Comparison of ENCODE assay signal across 11 cellular contexts in genomic region chr19:1858412-1859081, GRCh38. TPM values are rescaled to one million over a fixed set of nuclear protein-coding genes. Genes with fewer than 3 reads are reported as not detected.
DNase-seq lines count a peak whose midpoint lies in the region; ATAC-seq and TF ChIP-seq lines count a peak whose summit lies in the region.
"Had no signal": no experiment of that assay in that cellular context is flagged by ENCODE, and none has a peak within 500 bp of the region (broad histone marks: within the 10 kb centered on the region; RNA-seq: fewer than 3 reads in every experiment).

No MANE protein-coding gene starts in this region.

- ATAC-seq in CD4-positive, CD25-positive, alpha-beta regulatory T cell (ENCODE audit: low read depth in 2 of 2), result no peak
- ATAC-seq in GM18858 (IDR thresholded peaks at IDR 0.05; ENCODE audit: unreplicated experiment) (no peak), GM18870 (IDR thresholded peaks at IDR 0.05; ENCODE audit: unreplicated experiment) (no peak), HG02840 (IDR thresholded peaks at IDR 0.05; ENCODE audit: low FRiP score, unreplicated experiment) (no peak), GM18907 (IDR thresholded peaks at IDR 0.05; ENCODE audit: unreplicated experiment) (no peak)

- peak overlapping the region; percentile 59 to 88 (median 69) for H3K4me3 Mint-ChIP-seq in CD4-positive, CD25-positive, alpha-beta regulatory T cell
- peak overlapping the region; percentile 21 to 55 (median 31) for H3K4me3 Mint-ChIP-seq in nephron

- peaks cover under 1% of the 10 kb centered on the region for H3K36me3 Mint-ChIP-seq in CD4-positive, CD25-positive, alpha-beta regulatory T cell
- H3K36me3 Mint-ChIP-seq in nephron (ENCODE audit: low read depth), result no peaks in the 10 kb centered on the region

- H3K27me3 ChIP-seq in CD4-positive, CD25-positive, alpha-beta regulatory T cell (ENCODE audit: control insufficient read depth, insufficient read depth, low read length), result no peaks in the 10 kb centered on the region
- H3K27me3 ChIP-seq in Karpas-422 (ENCODE audit: low read length), result no peaks in the 10 kb centered on the region
- H3K27me3 ChIP-seq in breast epithelium, result no peaks in the 10 kb centered on the region

- no peak for DNase-seq in CD4-positive, CD25-positive, alpha-beta regulatory T cell
- peak; percentile 58 for DNase-seq in Karpas-422
- no peak for DNase-seq in breast epithelium (ENCODE audit: low spot score in 2 of 2)
- DNase-seq: NCI-H1092 treated with DMSO at 0.1 percent for 48 hours; Right ventricle myocardium superior; stimulated activated CD4-positive, alpha-beta T cell treated with anti-CD3 and anti-CD28 coated beads, Interleukin-15, amount 100 ng/mL, for 24 hours had no signal

- peaks cover 64% of the 10 kb centered on the region for H4K20me1 ChIP-seq in Karpas-422 (ENCODE audit: insufficient read depth, low read depth, low read length)

- no peak for TF ChIP-seq CTCF in breast epithelium (IDR thresholded peaks at IDR 0.05)
- TF ChIP-seq CTCF in nephron (IDR thresholded peaks at IDR 0.05; ENCODE audit: unreplicated experiment in 3 of 3), result no peak

- peak overlapping the region; percentile 38 to 73 (median 43) for H3K27ac Mint-ChIP-seq in CD4-positive, CD25-positive, alpha-beta regulatory T cell
- H3K27ac Mint-ChIP-seq in nephron, result peak overlapping the region in 1 of 3 experiments; percentile 25

- peaks cover 89% of the 10 kb centered on the region for H3K79me2 ChIP-seq in Karpas-422 (ENCODE audit: low read length)

- peak overlapping the region; percentile 81 for H3K27ac ChIP-seq in CD4-positive, CD25-positive, alpha-beta regulatory T cell (ENCODE audit: insufficient read depth, low read length, poor library complexity, severe bottlenecking)
- H3K27ac ChIP-seq in Karpas-422 (ENCODE audit: low read length), result peak overlapping the region; percentile 96
- H3K27ac ChIP-seq in breast epithelium, result peak overlapping the region; percentile 93 to 95

- H3K9me3 ChIP-seq in CD4-positive, CD25-positive, alpha-beta regulatory T cell (ENCODE audit: control insufficient read depth in 2 of 2, low read length in 2 of 2), result no peaks in the 10 kb centered on the region
- H3K9me3 ChIP-seq in Karpas-422 (ENCODE audit: low read length), result no peaks in the 10 kb centered on the region
- H3K9me3 ChIP-seq in breast epithelium, result no peaks in the 10 kb centered on the region

- no peak overlapping the region for H3K4me3 ChIP-seq in CD4-positive, CD25-positive, alpha-beta regulatory T cell (ENCODE audit: low read depth, low read length)
- H3K4me3 ChIP-seq in Karpas-422 (ENCODE audit: low read length), result peak overlapping the region; percentile 93; the same call in 1 of the 2 replicates
- no peak overlapping the region for H3K4me3 ChIP-seq in breast epithelium

- H3K4me2 ChIP-seq in Karpas-422 (ENCODE audit: low read depth, low read length, poor library complexity, severe bottlenecking), result peak overlapping the region; percentile 90

- no peaks in the 10 kb centered on the region for H3K9me2 ChIP-seq in Karpas-422 (replicated peaks; ENCODE audit: insufficient read depth, low read length)

- TF ChIP-seq POLR2A in breast epithelium (IDR thresholded peaks at IDR 0.05), result no peak

- H3K36me3 ChIP-seq in CD4-positive, CD25-positive, alpha-beta regulatory T cell (ENCODE audit: control insufficient read depth, insufficient read depth, low read length), result no peaks in the 10 kb centered on the region
- H3K36me3 ChIP-seq in Karpas-422 (ENCODE audit: insufficient read depth, low read length) (no peaks in the 10 kb centered on the region), breast epithelium (no peaks in the 10 kb centered on the region)

- intact Hi-C loops in breast epithelium (cut with DNase I; ENCODE audit: low total_unique reads), result loop anchor here (5.0 kb wide), 1 partner anchor 1504 kb away; no protein-coding TSS in a partner anchor

- no peak overlapping the region for H2AFZ ChIP-seq in Karpas-422 (ENCODE audit: low read length)

- peaks cover 87% of the 10 kb centered on the region for H3K4me1 ChIP-seq in CD4-positive, CD25-positive, alpha-beta regulatory T cell (ENCODE audit: control insufficient read depth, insufficient read depth, low read length, poor library complexity, severe bottlenecking)
- H3K4me1 ChIP-seq in Karpas-422 (ENCODE audit: low read length) (peaks cover 80% of the 10 kb centered on the region), breast epithelium (peaks cover 26 to 42% of the 10 kb centered on the region in 2 donors)

- H3K27me3 Mint-ChIP-seq in CD4-positive, CD25-positive, alpha-beta regulatory T cell, result no peaks in the 10 kb centered on the region
- peaks cover 10% of the 10 kb centered on the region for H3K27me3 Mint-ChIP-seq in nephron (ENCODE audit: low read depth)

- no peaks in the 10 kb centered on the region for H3K9me3 Mint-ChIP-seq in CD4-positive, CD25-positive, alpha-beta regulatory T cell
- no peaks in the 10 kb centered on the region for H3K9me3 Mint-ChIP-seq in nephron

- peak overlapping the region; percentile 97 for H3K9ac ChIP-seq in Karpas-422 (ENCODE audit: low read length)

- peaks cover 0 to 58% (median 21%) of the 10 kb centered on the region in 4 donors for H3K4me1 Mint-ChIP-seq in CD4-positive, CD25-positive, alpha-beta regulatory T cell
- peaks cover 35% of the 10 kb centered on the region for H3K4me1 Mint-ChIP-seq in nephron

RNA-seq across cellular contexts. Expression of gene KLF16, which starts 4.8 kb away (rescaled TPM):
- 40.6 TPM for total RNA-seq in CD4-positive, CD25-positive, alpha-beta regulatory T cell
- polyA plus RNA-seq in CD4-positive, CD25-positive, alpha-beta regulatory T cell, result under 1 TPM; 0.28 to 0.86 (median 0.59) TPM
- total RNA-seq in Karpas-422 (2014; rRNA removed; shearing (Covaris generic); ENCODE audit: low replicate concordance), result 12.8 and 13.2 TPM in 2 replicates
- total RNA-seq in breast epithelium, result 1 to 10 TPM; 2.9 to 4.6 (median 4.1) TPM

RNA-seq across cellular contexts. Expression of gene REXO1, which starts 10.3 kb away (rescaled TPM):
- total RNA-seq in CD4-positive, CD25-positive, alpha-beta regulatory T cell, result 103 TPM
- polyA plus RNA-seq in CD4-positive, CD25-positive, alpha-beta regulatory T cell, result 1 to 10 TPM; 2.5 to 5.5 (median 3.6) TPM
- total RNA-seq in Karpas-422 (2014; rRNA removed; shearing (Covaris generic); ENCODE audit: low replicate concordance), result 15.7 and 16.3 TPM in 2 replicates
- 10 to 100 TPM; 10.4 to 25.2 (median 19.7) TPM for total RNA-seq in breast epithelium

RNA-seq across cellular contexts. Expression of gene ABHD17A, which starts 26.7 kb away (rescaled TPM):
- total RNA-seq in CD4-positive, CD25-positive, alpha-beta regulatory T cell, result 148 TPM
- 100 to 1,000 TPM; 139 to 202 (median 159) TPM for polyA plus RNA-seq in CD4-positive, CD25-positive, alpha-beta regulatory T cell
- total RNA-seq in Karpas-422 (2014; rRNA removed; shearing (Covaris generic); ENCODE audit: low replicate concordance), result 52.5 and 110 TPM in 2 replicates
- total RNA-seq in breast epithelium, result 10 to 100 TPM; 62.4 to 81.3 (median 76.0) TPM

RNA-seq across cellular contexts. Expression of gene ATP8B3, which starts 46.5 kb away (rescaled TPM):
- total RNA-seq in CD4-positive, CD25-positive, alpha-beta regulatory T cell, result 12.2 TPM
- polyA plus RNA-seq in CD4-positive, CD25-positive, alpha-beta regulatory T cell, result 1 to 10 TPM; 1.1 to 3.8 (median 2.6) TPM
- 1.0 and 6.0 TPM in 2 replicates for total RNA-seq in Karpas-422 (2014; rRNA removed; shearing (Covaris generic); ENCODE audit: low replicate concordance)
- 1 to 10 TPM in 2 of 3 donors, under 1 TPM in 1; 0.66 to 1.4 (median 1.0) TPM for total RNA-seq in breast epithelium

RNA-seq across cellular contexts. Expression of gene ADAT3, which starts 46.7 kb away (rescaled TPM):
- total RNA-seq in CD4-positive, CD25-positive, alpha-beta regulatory T cell, result 6.9 TPM
- 1 to 10 TPM; 4.4 to 8.8 (median 6.0) TPM for polyA plus RNA-seq in CD4-positive, CD25-positive, alpha-beta regulatory T cell
- total RNA-seq in Karpas-422 (2014; rRNA removed; shearing (Covaris generic); ENCODE audit: low replicate concordance), result 1.2 and 5.2 TPM in 2 replicates
- total RNA-seq in breast epithelium, result 1 to 10 TPM; 1.1 to 5.4 (median 4.9) TPM
